ENCODE assay signal across 33 cellular contexts in genomic region chr7:15612205-15612604, GRCh38. TPM values are rescaled to one million over a fixed set of nuclear protein-coding genes. Genes with fewer than 3 reads are reported as not detected.
"Had no signal": no experiment of that assay in that cellular context is flagged by ENCODE, and none has a peak within 500 bp of the region (broad histone marks: within the 10 kb centered on the region; RNA-seq: fewer than 3 reads in every experiment).

No MANE protein-coding gene starts in this region.

- H3K27me3 ChIP-seq: SJCRH30 had no signal

- H3K4me3 ChIP-seq: PC-9, SJCRH30 had no signal

- H3K4me2 ChIP-seq: PC-9 had no signal

- H3K27ac ChIP-seq: PC-9, RWPE1, SJCRH30, VCaP had no signal

- DNase-seq: activated CD4-positive, alpha-beta memory T cell treated with anti-CD3 and anti-CD28 coated beads, Interleukin-2, amount 10 ng/mL, durations not matched to agents 7 days and 5 days; activated CD4-positive, alpha-beta T cell treated with anti-CD3 and anti-CD28 coated beads for 1 hour; activated CD4-positive, alpha-beta T cell treated with anti-CD3 and anti-CD28 coated beads for 48 hours; activated CD4-positive, CD25-positive, alpha-beta regulatory T cell; activated CD8-positive, alpha-beta memory T cell treated with anti-CD3 and anti-CD28 coated beads for 24 hours; activated CD8-positive, alpha-beta memory T cell treated with anti-CD3 and anti-CD28 coated beads, Interleukin-2, amount 10 ng/mL, durations not matched to agents 7 days and 5 days; activated CD8-positive, alpha-beta memory T cell treated with anti-CD3 and anti-CD28 coated beads, Interleukin-2, amount 50 U/mL, for 48 hours; activated effector memory CD4-positive, alpha-beta T cell treated with Interleukin-2 at 50 U/mL for 16 hours; activated naive CD4-positive, alpha-beta T cell treated with anti-CD3 and anti-CD28 coated beads, Interleukin-2, amount 10 ng/mL, durations not matched to agents 7 days and 5 days; activated naive CD8-positive, alpha-beta T cell treated with anti-CD3 and anti-CD28 coated beads, Interleukin-2, amount 50 U/mL, for 24 hours; activated T-cell treated with anti-CD3 and anti-CD28 coated beads, Interleukin-2, amount 50 U/mL, for 48 hours; anterior cingulate cortex; caudate nucleus; cerebellar nuclear complex; NCI-H1105; NCI-H1417 treated with DMSO at 0.1 percent for 48 hours; NCI-H187 treated with DMSO at 0.1 percent for 48 hours; NCI-H345; NCI-H524 treated with DMSO at 0.1 percent for 48 hours; NK-92 treated with Interleukin-12 subunit alpha and Interleukin-12 subunit beta, amount 100 ng/mL, for 24 hours; PC-9; SJCRH30; SW 1271; T-helper 1 cell; T-helper 2 cell; T-helper 9 cell had no signal

- H3K9me3 ChIP-seq: SJCRH30 had no signal

- FAIRE-seq: bronchial epithelial cell, RCC 7860 had no signal

- H3K36me3 ChIP-seq: SJCRH30 had no signal

- ATAC-seq: activated CD8-positive, alpha-beta memory T cell treated with anti-CD3 and anti-CD28 coated beads, Interleukin-2, amount 10 ng/mL, durations not matched to agents 7 days and 5 days; activated naive CD8-positive, alpha-beta T cell treated with anti-CD3 and anti-CD28 coated beads, Interleukin-2, amount 50 U/mL, for 24 hours; Right ventricle myocardium inferior had no signal

- H2AFZ ChIP-seq: PC-9 had no signal

- H3K4me1 ChIP-seq: SJCRH30 had no signal

RNA-seq across cellular contexts. Expression of gene AGMO, which starts 50.4 kb away (rescaled TPM):
- total RNA-seq: activated CD4-positive, alpha-beta memory T cell treated with anti-CD3 and anti-CD28 coated beads, Interleukin-2, amount 10 ng/mL, durations not matched to agents 7 days and 5 days; activated CD8-positive, alpha-beta memory T cell treated with anti-CD3 and anti-CD28 coated beads, Interleukin-2, amount 10 ng/mL, durations not matched to agents 7 days and 5 days; M059J; OCI-LY7; PC-9 had no signal
